In genomic region chr4:41214158-41215146, GRCh38 we compare ENCODE assay signal across 8 cellular contexts. TPM values are rescaled to one million over a fixed set of nuclear protein-coding genes. Genes with fewer than 3 reads are reported as not detected.
DNase-seq lines count a peak whose midpoint lies in the region; ATAC-seq lines count a peak whose summit lies in the region.

Gene APBB2, minus strand, starts transcription at chr4:41214542. Its CDS starts 181,288 bp downstream, at chr4:41033254.

- peak; percentile 68 for DNase-seq in activated CD8-positive, alpha-beta memory T cell treated with anti-CD3 and anti-CD28 coated beads for 24 hours
- no peak for DNase-seq in activated CD8-positive, alpha-beta memory T cell treated with anti-CD3 and anti-CD28 coated beads, Interleukin-2, amount 50 U/mL, for 4 hours
- peak; percentile 92 for DNase-seq in NCI-H1105 (lab: John Stamatoyannopoulos, UW)
- DNase-seq in SKM-1 (lab: John Stamatoyannopoulos, UW; ENCODE audit: unreplicated experiment) = peak; percentile 84
- DNase-seq in T47D (ENCODE audit: low read depth in 1 of 2, low spot score in 1 of 2) = peak; percentile 89 to 96
- peak; percentile 96 for DNase-seq in sciatic nerve (ENCODE audit: low spot score)

- in situ Hi-C loops in T47D (cut with HindIII; ENCODE audit: low pct_unique_long_range_greater_than_20kb, low sequenced_read_pairs) = no loop called here

- ATAC-seq in HG02678 (IDR thresholded peaks at IDR 0.05; ENCODE audit: unreplicated experiment) (peak; percentile 53), sciatic nerve (peak; percentile 95)

- intact Hi-C loops in sciatic nerve (cut with DNase I) = loop anchor here (2.0 to 10.0 kb wide), 3 partner anchors 150 to 287 kb away; no protein-coding TSS in a partner anchor

- H3K4me3 ChIP-seq in iPS-11a (ENCODE audit: low read depth, low read length) = peak within 1 kb of the TSS; percentile 83

RNA-seq across cellular contexts. Expression of gene APBB2, which starts in this region (rescaled TPM):
- total RNA-seq in sciatic nerve = 147 TPM
